Comparison of ENCODE assay signal across 30 cellular contexts in the genomic region with DNA sequence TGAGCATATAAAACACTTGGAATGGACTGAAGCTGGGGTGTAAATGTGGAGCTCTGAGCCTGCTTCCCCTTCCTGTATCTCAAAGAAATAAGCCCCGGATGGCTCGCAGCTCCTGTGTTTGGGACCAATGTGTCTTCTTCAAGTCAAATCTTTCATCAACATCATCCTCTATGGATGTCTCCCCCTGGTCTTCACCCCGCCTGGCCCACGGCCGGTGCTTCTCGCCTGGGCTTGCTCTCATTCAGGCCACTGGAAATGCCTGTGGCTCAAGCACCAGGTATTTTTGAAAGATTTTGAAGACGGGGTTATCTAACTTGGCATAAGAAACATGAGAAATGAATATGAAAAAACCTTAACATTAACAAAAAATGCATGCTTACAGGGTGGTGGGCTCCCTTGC.
"Had no signal": no experiment of that assay in that cellular context is flagged by ENCODE, and none has a peak within 500 bp of the region (broad histone marks: within the 10 kb centered on the region; RNA-seq: fewer than 3 reads in every experiment).

No MANE protein-coding gene starts in this region.

- H3K36me3 Mint-ChIP-seq: immature natural killer cell; mesothelial cell of epicardium; naive B cell; natural killer cell; neural progenitor cell; stimulated activated effector memory CD8-positive, alpha-beta T cell treated with anti-CD3 and anti-CD28 coated beads, Interleukin-12 subunit alpha, Interleukin-12 subunit beta, amount 100 ng/mL, for 72 hours; type B pancreatic cell had no signal

- H3K4me1 Mint-ChIP-seq: immature natural killer cell; mesothelial cell of epicardium; naive B cell; natural killer cell; nephron progenitor cell; stimulated activated effector memory CD8-positive, alpha-beta T cell treated with anti-CD3 and anti-CD28 coated beads, Interleukin-12 subunit alpha, Interleukin-12 subunit beta, amount 100 ng/mL, for 72 hours had no signal

- H3K27ac ChIP-seq: left lung, lower lobe of right lung, neural progenitor cell, neutrophil, parathyroid adenoma, right atrium auricular region, spleen, suprapubic skin, thoracic aorta, tibial artery, uterus had no signal

- H3K9me3 Mint-ChIP-seq: immature natural killer cell; mesothelial cell of epicardium; naive B cell; natural killer cell; nephron progenitor cell; neural progenitor cell; stimulated activated effector memory CD8-positive, alpha-beta T cell treated with anti-CD3 and anti-CD28 coated beads, Interleukin-12 subunit alpha, Interleukin-12 subunit beta, amount 100 ng/mL, for 72 hours; stimulated activated naive CD8-positive, alpha-beta T cell treated with anti-CD3 and anti-CD28 coated beads, Interleukin-15, Interleukin-2, amounts not matched to agents 100 ng/mL and 50 ng/mL, for 24 hours; type B pancreatic cell had no signal

- H3K4me1 ChIP-seq: left lung, lower lobe of right lung, parathyroid adenoma, right atrium auricular region, spleen, suprapubic skin, tibial artery, uterus had no signal

- H3K4me3 Mint-ChIP-seq: immature natural killer cell; mesothelial cell of epicardium; naive B cell; natural killer cell; nephron progenitor cell; neural progenitor cell; stimulated activated effector memory CD8-positive, alpha-beta T cell treated with anti-CD3 and anti-CD28 coated beads, Interleukin-12 subunit alpha, Interleukin-12 subunit beta, amount 100 ng/mL, for 72 hours; stimulated activated naive CD8-positive, alpha-beta T cell treated with anti-CD3 and anti-CD28 coated beads, Interleukin-15, Interleukin-2, amounts not matched to agents 100 ng/mL and 50 ng/mL, for 24 hours; type B pancreatic cell had no signal

- H3K9me3 ChIP-seq: left lung, lower lobe of right lung, neutrophil, right atrium auricular region, spleen, suprapubic skin, thoracic aorta, tibial artery, uterus had no signal

- H3K27me3 ChIP-seq: neural progenitor cell, right atrium auricular region, uterus had no signal

- DNase-seq: hypothalamus; immature natural killer cell; kidney; left lung; lower lobe of right lung; mammary epithelial cell; mesenchymal stem cell; naive B cell; natural killer cell; nephron progenitor cell; occipital lobe; small intestine; spleen; stimulated activated CD4-positive, alpha-beta T cell treated with anti-CD3 and anti-CD28 coated beads, Interleukin-4, amount 100 ng/mL, for 24 hours; stimulated activated naive CD4-positive, alpha-beta T cell; uterus had no signal

- ATAC-seq: left colon; left lung; lower lobe of right lung; natural killer cell; sciatic nerve; stimulated activated effector memory CD8-positive, alpha-beta T cell treated with anti-CD3 and anti-CD28 coated beads, Interleukin-12 subunit alpha, Interleukin-12 subunit beta, amount 100 ng/mL, for 72 hours had no signal

- H3K36me3 ChIP-seq: left lung, lower lobe of right lung, neural progenitor cell, neutrophil, right atrium auricular region, spleen, suprapubic skin, thoracic aorta, tibial artery, uterus had no signal

- H3K4me3 ChIP-seq: left lung, lower lobe of right lung, neural progenitor cell, right atrium auricular region, spleen, suprapubic skin, thoracic aorta, tibial artery, uterus had no signal

- H3K27ac Mint-ChIP-seq: immature natural killer cell; mesothelial cell of epicardium; natural killer cell; nephron progenitor cell; neural progenitor cell; progenitor cell of endocrine pancreas; stimulated activated effector memory CD8-positive, alpha-beta T cell treated with anti-CD3 and anti-CD28 coated beads, Interleukin-12 subunit alpha, Interleukin-12 subunit beta, amount 100 ng/mL, for 72 hours; stimulated activated naive CD8-positive, alpha-beta T cell treated with anti-CD3 and anti-CD28 coated beads, Interleukin-15, Interleukin-2, amounts not matched to agents 100 ng/mL and 50 ng/mL, for 24 hours; type B pancreatic cell had no signal
